Comparison of ENCODE assay signal across 9 cellular contexts in the genomic region with DNA sequence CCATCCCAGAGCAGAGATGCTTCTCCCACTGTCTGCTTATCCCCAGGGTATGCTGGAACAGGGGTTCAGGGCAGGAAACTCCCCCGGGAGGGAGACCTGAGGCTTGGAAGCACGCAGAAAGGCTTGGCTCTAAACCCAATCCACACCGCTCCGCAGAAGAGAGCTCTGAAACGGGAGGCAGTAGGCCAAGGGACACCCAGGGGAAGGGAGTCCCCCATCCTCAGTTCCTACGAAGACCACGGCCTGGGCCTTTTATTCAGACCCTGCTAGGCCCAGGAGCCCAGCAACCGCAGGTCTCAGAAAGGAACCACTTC. TPM values are rescaled to one million over a fixed set of nuclear protein-coding genes. Genes with fewer than 3 reads are reported as not detected.
DNase-seq lines count a peak whose midpoint lies in the region; ATAC-seq and TF ChIP-seq lines count a peak whose summit lies in the region.
"Had no signal": no experiment of that assay in that cellular context is flagged by ENCODE, and none has a peak within 500 bp of the region (broad histone marks: within the 10 kb centered on the region; RNA-seq: fewer than 3 reads in every experiment).

No MANE protein-coding gene starts in this region.

- H3K36me3 ChIP-seq in subcutaneous abdominal adipose tissue (ENCODE audit: control insufficient read depth in 5 of 5, insufficient read depth in 5 of 5, low read length in 5 of 5): peaks cover 0 to 26% (median 16%) of the 10 kb centered on the region in 5 donors

- no peak overlapping the region for H3K4me3 Mint-ChIP-seq in activated CD8-positive, alpha-beta T cell treated with anti-CD3 and anti-CD28 coated beads for 36 hours
- H3K4me3 Mint-ChIP-seq in activated CD8-positive, alpha-beta T cell treated with anti-CD3 and anti-CD28 coated beads, Interleukin-2, amount 10 ng/mL, durations not matched to agents 7 days and 5 days: no peak overlapping the region
- H3K4me3 Mint-ChIP-seq in activated naive CD8-positive, alpha-beta T cell treated with anti-CD3 and anti-CD28 coated beads, Interleukin-2, amount 50 U/mL, for 24 hours: no peak overlapping the region
- H3K4me3 Mint-ChIP-seq in activated T-cell treated with anti-CD3 and anti-CD28 coated beads, Interleukin-2, amount 50 U/mL, for 24 hours: no peak overlapping the region

- no peak for TF ChIP-seq CTCF in activated CD8-positive, alpha-beta T cell treated with anti-CD3 and anti-CD28 coated beads for 36 hours (IDR thresholded peaks at IDR 0.05)
- TF ChIP-seq CTCF in GM13977 (IDR thresholded peaks at IDR 0.05; ENCODE audit: extremely low read depth, insufficient read depth, missing control alignments): no peak

- H3K27ac Mint-ChIP-seq in activated CD8-positive, alpha-beta T cell treated with anti-CD3 and anti-CD28 coated beads for 36 hours: no peak overlapping the region
- H3K27ac Mint-ChIP-seq in activated CD8-positive, alpha-beta T cell treated with anti-CD3 and anti-CD28 coated beads, Interleukin-2, amount 10 ng/mL, durations not matched to agents 7 days and 5 days: no peak overlapping the region
- H3K27ac Mint-ChIP-seq in activated naive CD8-positive, alpha-beta T cell treated with anti-CD3 and anti-CD28 coated beads, Interleukin-2, amount 50 U/mL, for 24 hours: no peak overlapping the region
- no peak overlapping the region for H3K27ac Mint-ChIP-seq in activated T-cell treated with anti-CD3 and anti-CD28 coated beads, Interleukin-2, amount 50 U/mL, for 24 hours

- H3K36me3 Mint-ChIP-seq in activated CD8-positive, alpha-beta T cell treated with anti-CD3 and anti-CD28 coated beads for 36 hours (ENCODE audit: low read depth): peaks cover 9% of the 10 kb centered on the region
- H3K36me3 Mint-ChIP-seq in activated CD8-positive, alpha-beta T cell treated with anti-CD3 and anti-CD28 coated beads, Interleukin-2, amount 10 ng/mL, durations not matched to agents 7 days and 5 days (ENCODE audit: low read depth): peaks cover 6% of the 10 kb centered on the region
- no peaks in the 10 kb centered on the region for H3K36me3 Mint-ChIP-seq in activated naive CD8-positive, alpha-beta T cell treated with anti-CD3 and anti-CD28 coated beads, Interleukin-2, amount 50 U/mL, for 24 hours (ENCODE audit: low read depth)
- peaks cover 14% of the 10 kb centered on the region for H3K36me3 Mint-ChIP-seq in activated T-cell treated with anti-CD3 and anti-CD28 coated beads, Interleukin-2, amount 50 U/mL, for 24 hours (ENCODE audit: low read depth)

- in situ Hi-C loops in GM13977 (cut with MboI; ENCODE audit: low pct_unique_long_range_greater_than_20kb, low sequenced_read_pairs, unreplicated experiment): loop anchor here (10.0 kb wide), 1 partner anchor 128 kb away; no protein-coding TSS in a partner anchor

- H3K9ac ChIP-seq in subcutaneous abdominal adipose tissue (ENCODE audit: low read length in 5 of 5): peak overlapping the region in 4 of 5 donors; percentile 50 to 65 (median 59)

- ATAC-seq in activated CD8-positive, alpha-beta T cell treated with anti-CD3 and anti-CD28 coated beads for 36 hours: peak; percentile 8
- no peak for ATAC-seq in activated CD8-positive, alpha-beta T cell treated with anti-CD3 and anti-CD28 coated beads, Interleukin-2, amount 10 ng/mL, durations not matched to agents 7 days and 5 days
- ATAC-seq in activated naive CD8-positive, alpha-beta T cell treated with anti-CD3 and anti-CD28 coated beads, Interleukin-2, amount 50 U/mL, for 24 hours: peak; percentile 8

- intact Hi-C loops in activated CD8-positive, alpha-beta T cell treated with anti-CD3 and anti-CD28 coated beads for 36 hours (cut with micrococcal nuclease): no loop called here

- peaks cover 5% of the 10 kb centered on the region for H3K27me3 ChIP-seq in layer of hippocampus (ENCODE audit: control insufficient read depth, insufficient read depth, low read length)
- H3K27me3 ChIP-seq in subcutaneous abdominal adipose tissue (ENCODE audit: control insufficient read depth in 5 of 5, insufficient read depth in 4 of 5, low read length in 5 of 5): peaks cover 2 to 24% (median 19%) of the 10 kb centered on the region in 5 donors

- peaks cover 13 to 45% (median 35%) of the 10 kb centered on the region in 5 donors for H3K4me1 ChIP-seq in subcutaneous abdominal adipose tissue (ENCODE audit: control insufficient read depth in 5 of 5, insufficient read depth in 5 of 5, low read length in 5 of 5)

- CTCF ChIA-PET in activated CD8-positive, alpha-beta T cell treated with anti-CD3 and anti-CD28 coated beads for 36 hours (lab: Charles Lee): interaction anchor here (1.0 to 4.2 kb wide), 3 partner anchors 7 to 246 kb away, joined by 3 to 50 read pairs (median 5); no protein-coding TSS in a partner anchor
- CTCF ChIA-PET in activated CD8-positive, alpha-beta T cell treated with anti-CD3 and anti-CD28 coated beads, Interleukin-2, amount 10 ng/mL, durations not matched to agents 7 days and 5 days (lab: Charles Lee): interaction anchor here (0.7 to 3.1 kb wide), 6 partner anchors 8 to 273 kb away, joined by 3 to 34 read pairs (median 4); partner anchors contain the start of gene ISG20
- CTCF ChIA-PET in HEK293T (lab: Yijun Ruan, JAX): interaction anchor here (0.6 to 1.5 kb wide), 3 partner anchors 13 to 125 kb away, joined by 3 to 6 read pairs (median 4); no protein-coding TSS in a partner anchor

- POLR2A ChIA-PET in activated CD8-positive, alpha-beta T cell treated with anti-CD3 and anti-CD28 coated beads for 36 hours (lab: Charles Lee): interaction anchor here (0.6 to 1.3 kb wide), 2 partner anchors 21 to 195 kb away, joined by 3 to 4 read pairs; no protein-coding TSS in a partner anchor
- POLR2A ChIA-PET in activated CD8-positive, alpha-beta T cell treated with anti-CD3 and anti-CD28 coated beads, Interleukin-2, amount 10 ng/mL, durations not matched to agents 7 days and 5 days (lab: Charles Lee): no interaction called here
- POLR2A ChIA-PET in HEK293T (lab: Yijun Ruan, JAX): interaction anchor here (1.9 kb wide), 1 partner anchor 15 kb away, joined by 9 read pairs; no protein-coding TSS in a partner anchor

- H3K27me3 Mint-ChIP-seq in activated CD8-positive, alpha-beta T cell treated with anti-CD3 and anti-CD28 coated beads for 36 hours: no peaks in the 10 kb centered on the region
- H3K27me3 Mint-ChIP-seq in activated CD8-positive, alpha-beta T cell treated with anti-CD3 and anti-CD28 coated beads, Interleukin-2, amount 10 ng/mL, durations not matched to agents 7 days and 5 days (ENCODE audit: low read depth): no peaks in the 10 kb centered on the region
- H3K27me3 Mint-ChIP-seq in activated naive CD8-positive, alpha-beta T cell treated with anti-CD3 and anti-CD28 coated beads, Interleukin-2, amount 50 U/mL, for 24 hours: peaks cover 1% of the 10 kb centered on the region
- no peaks in the 10 kb centered on the region for H3K27me3 Mint-ChIP-seq in activated T-cell treated with anti-CD3 and anti-CD28 coated beads, Interleukin-2, amount 50 U/mL, for 24 hours

- H3K9me3 Mint-ChIP-seq in activated CD8-positive, alpha-beta T cell treated with anti-CD3 and anti-CD28 coated beads for 36 hours: no peaks in the 10 kb centered on the region
- H3K9me3 Mint-ChIP-seq in activated CD8-positive, alpha-beta T cell treated with anti-CD3 and anti-CD28 coated beads, Interleukin-2, amount 10 ng/mL, durations not matched to agents 7 days and 5 days (ENCODE audit: insufficient read depth): no peaks in the 10 kb centered on the region
- no peaks in the 10 kb centered on the region for H3K9me3 Mint-ChIP-seq in activated naive CD8-positive, alpha-beta T cell treated with anti-CD3 and anti-CD28 coated beads, Interleukin-2, amount 50 U/mL, for 24 hours
- H3K9me3 Mint-ChIP-seq in activated T-cell treated with anti-CD3 and anti-CD28 coated beads, Interleukin-2, amount 50 U/mL, for 24 hours: no peaks in the 10 kb centered on the region

- no peaks in the 10 kb centered on the region for H3K9me3 ChIP-seq in subcutaneous abdominal adipose tissue (ENCODE audit: control insufficient read depth in 5 of 5, low read length in 5 of 5)
- H3K9me3 ChIP-seq: upper lobe of right lung had no signal

- peak overlapping the region in 4 of 5 donors; percentile 26 to 43 (median 38) for H3K4me3 ChIP-seq in subcutaneous abdominal adipose tissue (ENCODE audit: low read depth in 1 of 5, low read length in 5 of 5)
- H3K4me3 ChIP-seq: upper lobe of right lung had no signal

- peaks cover 34% of the 10 kb centered on the region for H3K4me1 Mint-ChIP-seq in activated CD8-positive, alpha-beta T cell treated with anti-CD3 and anti-CD28 coated beads for 36 hours (ENCODE audit: low read depth)
- peaks cover 36% of the 10 kb centered on the region for H3K4me1 Mint-ChIP-seq in activated CD8-positive, alpha-beta T cell treated with anti-CD3 and anti-CD28 coated beads, Interleukin-2, amount 10 ng/mL, durations not matched to agents 7 days and 5 days (ENCODE audit: low read depth)
- peaks cover 38% of the 10 kb centered on the region for H3K4me1 Mint-ChIP-seq in activated naive CD8-positive, alpha-beta T cell treated with anti-CD3 and anti-CD28 coated beads, Interleukin-2, amount 50 U/mL, for 24 hours
- H3K4me1 Mint-ChIP-seq in activated T-cell treated with anti-CD3 and anti-CD28 coated beads, Interleukin-2, amount 50 U/mL, for 24 hours (ENCODE audit: low read depth): peaks cover 42% of the 10 kb centered on the region

- H3K27ac ChIP-seq in layer of hippocampus (ENCODE audit: low read depth, low read length) (peak overlapping the region; percentile 38), subcutaneous abdominal adipose tissue (ENCODE audit: low read depth, low read length) (no peak overlapping the region)
- H3K27ac ChIP-seq: upper lobe of right lung had no signal

- DNase-seq in activated CD8-positive, alpha-beta T cell treated with anti-CD3 and anti-CD28 coated beads for 36 hours: no peak
- DNase-seq in activated CD8-positive, alpha-beta T cell treated with anti-CD3 and anti-CD28 coated beads, Interleukin-2, amount 10 ng/mL, durations not matched to agents 7 days and 5 days: no peak
- no peak for DNase-seq in activated naive CD8-positive, alpha-beta T cell treated with anti-CD3 and anti-CD28 coated beads, Interleukin-2, amount 50 U/mL, for 24 hours
- DNase-seq in activated T-cell treated with anti-CD3 and anti-CD28 coated beads, Interleukin-2, amount 50 U/mL, for 24 hours: no peak
- DNase-seq in HEK293T (ENCODE audit: extremely low spot score) (no peak), GM13977 (ENCODE audit: low spot score) (no peak)

TF ChIP-seq in HEK293T, 16 proteins besides CTCF, POLR2A, EP300 and RAD21 (continues in another document):
- no peak for TF ChIP-seq ZNF384 (IDR thresholded peaks at IDR 0.05)
- TF ChIP-seq TARDBP (IDR thresholded peaks at IDR 0.05): no peak
- no peak for TF ChIP-seq L3MBTL2 (conservative IDR thresholded peaks at IDR 0.05)
- no peak for TF ChIP-seq BHLHE40 (IDR thresholded peaks at IDR 0.05; ENCODE audit: borderline replicate concordance)
- TF ChIP-seq CTBP1 (IDR thresholded peaks at IDR 0.05; ENCODE audit: borderline replicate concordance): no peak

RNA-seq across cellular contexts. Expression of gene HAPLN3, which starts 1.8 kb away (rescaled TPM):
- total RNA-seq in activated CD8-positive, alpha-beta T cell treated with anti-CD3 and anti-CD28 coated beads for 36 hours: 10 to 100 TPM; 63.2 to 69.5 TPM
- 10 to 100 TPM; 75.7 to 79.0 TPM for total RNA-seq in activated CD8-positive, alpha-beta T cell treated with anti-CD3 and anti-CD28 coated beads, Interleukin-2, amount 10 ng/mL, durations not matched to agents 7 days and 5 days

RNA-seq across cellular contexts. Expression of gene MFGE8, which starts 16.1 kb away (rescaled TPM):
- total RNA-seq in activated CD8-positive, alpha-beta T cell treated with anti-CD3 and anti-CD28 coated beads for 36 hours: 10 to 100 TPM; 29.0 to 34.0 TPM
- 10 to 100 TPM; 34.7 to 44.8 TPM for total RNA-seq in activated CD8-positive, alpha-beta T cell treated with anti-CD3 and anti-CD28 coated beads, Interleukin-2, amount 10 ng/mL, durations not matched to agents 7 days and 5 days
